Comparison of ENCODE assay signal across 25 cellular contexts in the genomic region with DNA sequence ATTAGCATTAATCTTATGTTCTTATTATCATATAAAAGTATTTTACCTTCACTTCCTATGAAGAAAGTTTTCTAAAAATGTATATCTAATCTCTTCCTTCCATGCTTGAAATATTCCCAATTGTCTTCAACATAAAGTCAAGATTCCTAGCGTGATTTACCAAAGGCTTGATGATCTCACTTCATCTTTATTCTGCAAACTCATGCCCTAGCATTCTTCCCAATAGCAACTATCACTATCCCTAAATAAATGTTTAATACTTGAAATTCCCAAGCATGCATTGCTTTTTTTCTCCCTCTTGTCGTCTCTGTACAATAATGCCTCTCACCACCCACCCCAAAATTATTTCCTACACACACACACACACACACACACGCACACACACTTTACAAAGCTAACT.
"Had no signal": no experiment of that assay in that cellular context is flagged by ENCODE, and none has a peak within 500 bp of the region (broad histone marks: within the 10 kb centered on the region; RNA-seq: fewer than 3 reads in every experiment).

No MANE protein-coding gene starts in this region.

- DNase-seq: activated CD4-positive, alpha-beta T cell treated with anti-CD3 and anti-CD28 coated beads for 36 hours; activated CD4-positive, alpha-beta T cell treated with anti-CD3 and anti-CD28 coated beads, Interleukin-2, amount 10 ng/mL, durations not matched to agents 7 days and 5 days; activated CD4-positive, alpha-beta T cell treated with anti-CD3 and anti-CD28 coated beads, Interleukin-2, amount 50 U/mL, for 48 hours; activated CD8-positive, alpha-beta T cell treated with anti-CD3 and anti-CD28 coated beads, Interleukin-2, amount 10 ng/mL, durations not matched to agents 7 days and 5 days; activated gamma-delta T cell; activated naive CD4-positive, alpha-beta T cell treated with Interleukin-2 at 50 U/mL for 16 hours; activated naive CD8-positive, alpha-beta T cell treated with anti-CD3 and anti-CD28 coated beads, Interleukin-2, amount 10 ng/mL, durations not matched to agents 7 days and 5 days; activated T-cell treated with anti-CD3 and anti-CD28 coated beads, Interleukin-2, amount 50 U/mL, for 24 hours; amygdala; central memory CD4-positive, alpha-beta T cell; Karpas-422; MG63; NCI-H1048; NCI-H1105 treated with DMSO at 0.1 percent for 48 hours; NCI-H1436; NCI-H1694 treated with DMSO at 0.1 percent for 48 hours; NCI-H2029; NCI-H345; NCI-H524 treated with DMSO at 0.1 percent for 48 hours; SHP77; SJCRH30; SK-N-SH had no signal

- FAIRE-seq: TTC549 had no signal

- H3K9ac ChIP-seq: SK-N-SH had no signal

- H3K36me3 ChIP-seq: ascending aorta, MG63, SJCRH30 had no signal

- H3K4me1 ChIP-seq: ascending aorta, SJCRH30 had no signal

- H3K4me3 ChIP-seq: ascending aorta, MG63, SJCRH30 had no signal

- H3K4me2 ChIP-seq: SK-N-SH had no signal

- H3K27me3 ChIP-seq: ascending aorta, MG63, SJCRH30 had no signal

- H3K27ac ChIP-seq: ascending aorta, SJCRH30 had no signal

- ATAC-seq: activated CD4-positive, alpha-beta T cell treated with anti-CD3 and anti-CD28 coated beads for 36 hours; activated CD8-positive, alpha-beta T cell treated with anti-CD3 and anti-CD28 coated beads, Interleukin-2, amount 10 ng/mL, durations not matched to agents 7 days and 5 days; Panc1 had no signal

- H3K9me3 ChIP-seq: ascending aorta, MG63, SJCRH30, SK-N-SH had no signal
